ENCODE assay signal across 13 cellular contexts in the genomic region with DNA sequence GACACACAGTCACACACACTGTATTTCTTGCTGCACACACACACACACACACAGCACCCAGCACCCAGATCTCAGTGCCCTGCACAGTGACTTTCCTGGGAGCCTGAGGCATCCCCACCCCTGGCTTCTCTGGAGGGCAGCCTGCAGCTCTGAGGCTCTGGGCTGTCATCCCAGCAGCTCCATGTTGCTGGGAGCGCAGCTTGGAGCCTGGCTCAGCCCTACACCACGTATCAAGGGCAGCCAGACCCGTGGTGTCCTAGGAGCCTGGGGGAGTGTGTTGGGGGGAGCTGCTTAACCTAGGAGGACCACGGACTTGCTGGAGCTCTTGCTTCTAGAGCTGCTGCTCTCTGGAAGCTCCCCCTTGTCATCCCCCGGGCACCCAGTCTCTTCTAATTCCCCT. TPM values are rescaled to one million over a fixed set of nuclear protein-coding genes. Genes with fewer than 3 reads are reported as not detected.
DNase-seq lines count a peak whose midpoint lies in the region; ATAC-seq and TF ChIP-seq lines count a peak whose summit lies in the region.
"Had no signal": no experiment of that assay in that cellular context is flagged by ENCODE, and none has a peak within 500 bp of the region (broad histone marks: within the 10 kb centered on the region; RNA-seq: fewer than 3 reads in every experiment).

No MANE protein-coding gene starts in this region.

- H3K4me3 ChIP-seq in heart left ventricle, result no peak overlapping the region
- no peak overlapping the region for H3K4me3 ChIP-seq in right atrium auricular region
- no peak overlapping the region for H3K4me3 ChIP-seq in esophagus muscularis mucosa
- no peak overlapping the region for H3K4me3 ChIP-seq in neuronal stem cell (ENCODE audit: low read length in 2 of 2)
- no peak overlapping the region for H3K4me3 ChIP-seq in tibial nerve
- H3K4me3 ChIP-seq: upper lobe of right lung had no signal

- no peak overlapping the region for H3K4me2 ChIP-seq in neuronal stem cell (ENCODE audit: insufficient read depth, low read length, poor library complexity, severe bottlenecking)

- no peak overlapping the region for H2BK15ac ChIP-seq in neuronal stem cell (ENCODE audit: low read length)

- H2BK120ac ChIP-seq in neuronal stem cell (ENCODE audit: low read depth, low read length), result no peak overlapping the region

- 37 to 50% (median 42%) methylated on average over 2 to 5 of the region's 5 CpGs for WGBS in heart left ventricle, 4 donors
- 41% methylated on average over 5 of the region's 5 CpGs for WGBS in esophagus muscularis mucosa
- no CpG with 5 or more reads among the region's 5 CpGs for WGBS in neuronal stem cell (ENCODE audit: extremely low coverage in 2 of 2, insufficient read length in 2 of 2, insufficient replicate concordance in 1 of 2), 2 donors
- WGBS in tibial nerve, 2 donors, result 19 to 38% methylated on average over 4 of the region's 5 CpGs

- intact Hi-C loops in heart left ventricle (cut with DNase I) (loop anchor here in 8 of 10 donors (5.0 to 10.0 kb wide), 6 partner anchors 82 to 442 kb away; no protein-coding TSS in a partner anchor), esophagus muscularis mucosa (cut with DNase I) (no loop called here)

- no peak for TF ChIP-seq EP300 in esophagus muscularis mucosa (IDR thresholded peaks at IDR 0.05)
- TF ChIP-seq EP300 in tibial nerve (IDR thresholded peaks at IDR 0.05), result no peak

- H3K36me3 ChIP-seq in heart left ventricle (no peaks in the 10 kb centered on the region), right atrium auricular region (no peaks in the 10 kb centered on the region), esophagus muscularis mucosa (peaks cover 0 to 5% (median 0%) of the 10 kb centered on the region in 4 donors), neuronal stem cell (replicated peaks in 1 of 2; ENCODE audit: control insufficient read depth in 2 of 2, insufficient read depth in 2 of 2, low read length in 2 of 2) (no peaks in the 10 kb centered on the region), tibial nerve (no peaks in the 10 kb centered on the region)
- H3K36me3 ChIP-seq: upper lobe of right lung had no signal

- H2BK12ac ChIP-seq in neuronal stem cell (ENCODE audit: low read length), result no peak overlapping the region

- H2AK5ac ChIP-seq in neuronal stem cell (ENCODE audit: low read depth, low read length), result peak overlapping the region; percentile 41

- no peak overlapping the region for H3K14ac ChIP-seq in neuronal stem cell (ENCODE audit: low read length)

- H3K79me1 ChIP-seq in neuronal stem cell (ENCODE audit: low read depth, low read length), result peaks cover 8% of the 10 kb centered on the region

- no peak overlapping the region for H3K23ac ChIP-seq in neuronal stem cell (ENCODE audit: low read depth, low read length, poor library complexity)

- H3K9ac ChIP-seq in neuronal stem cell (ENCODE audit: low read depth, low read length, poor library complexity), result no peak overlapping the region

- H3K4ac ChIP-seq in neuronal stem cell (ENCODE audit: low read length), result no peak overlapping the region

- H4K8ac ChIP-seq in neuronal stem cell (ENCODE audit: low read depth, low read length), result no peak overlapping the region

- H2BK5ac ChIP-seq in neuronal stem cell (ENCODE audit: low read length), result no peak overlapping the region

- TF ChIP-seq POLR2A in heart left ventricle (IDR thresholded peaks at IDR 0.05) (no peak), esophagus muscularis mucosa (IDR thresholded peaks at IDR 0.05; ENCODE audit: low read depth) (no peak), tibial nerve (IDR thresholded peaks at IDR 0.05) (no peak)

- TF ChIP-seq CTCF in heart left ventricle (IDR thresholded peaks at IDR 0.05) (no peak), right atrium auricular region (IDR thresholded peaks at IDR 0.05) (no peak), esophagus muscularis mucosa (IDR thresholded peaks at IDR 0.05) (no peak), tibial nerve (IDR thresholded peaks at IDR 0.05) (no peak)

- H3K27me3 ChIP-seq in heart left ventricle, result no peaks in the 10 kb centered on the region
- H3K27me3 ChIP-seq in right atrium auricular region, result no peaks in the 10 kb centered on the region
- H3K27me3 ChIP-seq in esophagus muscularis mucosa, result no peaks in the 10 kb centered on the region
- H3K27me3 ChIP-seq in neuronal stem cell (ENCODE audit: control insufficient read depth in 3 of 3, insufficient read depth in 3 of 3, low read depth in 1 of 3, low read length in 3 of 3), result no peaks in the 10 kb centered on the region
- H3K27me3 ChIP-seq in tibial nerve, result no peaks in the 10 kb centered on the region
- H3K27me3 ChIP-seq: brain microvascular endothelial cell, upper lobe of right lung had no signal

- ATAC-seq in heart left ventricle (peak in 1 of 4 donors; percentile 5), GM19397 (IDR thresholded peaks at IDR 0.05; ENCODE audit: unreplicated experiment) (no peak)
- ATAC-seq: activated CD4-positive, alpha-beta T cell treated with anti-CD3 and anti-CD28 coated beads for 36 hours; upper lobe of right lung had no signal

- DNase-seq in heart left ventricle, result peak in 1 of 5 donors; percentile 55
- no peak for DNase-seq in right atrium auricular region (ENCODE audit: low spot score)
- no peak for DNase-seq in esophagus muscularis mucosa (ENCODE audit: extremely low spot score)
- DNase-seq in neuronal stem cell (ENCODE audit: low spot score), result no peak
- DNase-seq in tibial nerve (ENCODE audit: low spot score in 2 of 2), result no peak
- DNase-seq in RKO (ENCODE audit: low spot score), result no peak
- DNase-seq in NCI-H446 (lab: John Stamatoyannopoulos, UW), result no peak
- DNase-seq: activated CD4-positive, alpha-beta T cell treated with anti-CD3 and anti-CD28 coated beads for 36 hours; activated T-cell treated with anti-CD3 and anti-CD28 coated beads, Interleukin-2, amount 50 U/mL, for 48 hours; brain microvascular endothelial cell; upper lobe of right lung had no signal

- H3K9me3 ChIP-seq in heart left ventricle (no peaks in the 10 kb centered on the region), right atrium auricular region (no peaks in the 10 kb centered on the region), esophagus muscularis mucosa (no peaks in the 10 kb centered on the region), neuronal stem cell (replicated peaks in 1 of 2; ENCODE audit: control insufficient read depth in 2 of 2, insufficient read depth in 1 of 2, low read depth in 1 of 2, low read length in 2 of 2) (peaks cover 0 to 1% of the 10 kb centered on the region in 2 donors), tibial nerve (no peaks in the 10 kb centered on the region)
- H3K9me3 ChIP-seq: upper lobe of right lung had no signal

- peak overlapping the region; percentile 38 for H3K18ac ChIP-seq in neuronal stem cell (ENCODE audit: low read length)

- no peak overlapping the region for H4K91ac ChIP-seq in neuronal stem cell (ENCODE audit: low read depth, low read length, poor library complexity)

- no peak overlapping the region for H2AFZ ChIP-seq in neuronal stem cell (ENCODE audit: low read length)

- peak overlapping the region in 8 of 12 donors; percentile 97 to 100 (median 99) for H3K27ac ChIP-seq in heart left ventricle
- H3K27ac ChIP-seq in right atrium auricular region, result peak overlapping the region in 1 of 2 donors; percentile 94
- peak overlapping the region in 3 of 4 donors; percentile 91 to 97 (median 92) for H3K27ac ChIP-seq in esophagus muscularis mucosa (replicated peaks in 1 of 4)
- H3K27ac ChIP-seq in neuronal stem cell (replicated peaks; ENCODE audit: low read length), result no peak overlapping the region
- H3K27ac ChIP-seq in tibial nerve, result peak overlapping the region in 3 of 4 donors; percentile 97 to 99 (median 98)
- H3K27ac ChIP-seq: epithelial cell of prostate had no signal

- H3K4me1 ChIP-seq in heart left ventricle (peaks cover 0 to 47% (median 26%) of the 10 kb centered on the region in 12 donors), right atrium auricular region (peaks cover 0 to 48% of the 10 kb centered on the region in 2 donors), esophagus muscularis mucosa (peaks cover 25 to 44% (median 38%) of the 10 kb centered on the region in 4 donors), neuronal stem cell (ENCODE audit: control insufficient read depth in 2 of 2, insufficient read depth in 1 of 2, low read depth in 1 of 2, low read length in 2 of 2) (peaks cover 14 to 18% of the 10 kb centered on the region in 2 donors), tibial nerve (peaks cover 0 to 32% (median 20%) of the 10 kb centered on the region in 4 donors)

RNA-seq across cellular contexts. Expression of gene IER5L, which starts 5.2 kb away (rescaled TPM):
- total RNA-seq in heart left ventricle (10 to 100 TPM in 3 of 9 donors, 1 to 10 TPM in 6; 4.1 to 18.4 (median 5.5) TPM), right atrium auricular region (10 to 100 TPM in 1 of 2 donors, 1 to 10 TPM in 1; 5.5 to 11.6 TPM), esophagus muscularis mucosa (10 to 100 TPM in 3 of 4 donors, 1 to 10 TPM in 1; 5.0 to 24.2 (median 12.9) TPM), tibial nerve (10 to 100 TPM; 13.0 to 31.5 (median 25.3) TPM)
- polyA plus RNA-seq in heart left ventricle, result 1 to 10 TPM; 2.8 to 7.3 TPM
- 15.9 TPM for polyA plus RNA-seq in neuronal stem cell (2013, experiment 1 of 2)
- polyA plus RNA-seq in neuronal stem cell (2013, experiment 2 of 2), result 15.2 TPM
